1 cellular context compared by ENCODE assay signal in the genomic region with DNA sequence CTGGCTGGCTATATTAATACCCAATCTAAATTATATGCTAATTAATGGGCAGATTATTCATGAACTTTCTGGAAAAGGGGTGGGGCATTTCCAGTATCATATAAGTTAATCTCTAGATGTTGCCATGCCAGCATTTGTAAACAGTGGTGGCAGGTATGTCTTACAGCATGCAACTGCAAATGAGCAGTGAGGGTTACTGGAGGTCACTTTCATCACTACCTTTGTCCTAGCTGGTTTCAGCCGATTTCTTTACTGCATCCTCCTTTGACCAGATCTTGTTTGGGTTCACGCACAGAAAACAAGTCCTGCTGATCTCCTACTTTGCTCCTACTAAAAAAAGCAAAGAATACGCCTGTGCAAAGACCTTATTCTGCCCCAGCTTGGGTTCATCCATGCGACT.
TF ChIP-seq lines count a peak whose summit lies in the region.

No MANE protein-coding gene starts in this region.

TF ChIP-seq in H1, 55 proteins besides CTCF, POLR2A, EP300 and RAD21 (continued from another document):
- TF ChIP-seq JUN (IDR thresholded peaks at IDR 0.05; ENCODE audit: low read depth, low read length) (no peak), TEAD4 (IDR thresholded peaks at IDR 0.05; ENCODE audit: low read depth, low read length) (0 out of 2 replicates have a peak, but pooled peaks have one; percentile 36), SP1 (IDR thresholded peaks at IDR 0.05; ENCODE audit: low read depth, low read length) (peak; percentile 28; the same call in 1 of the 2 replicates), CREB1 (IDR thresholded peaks at IDR 0.05) (no peak), RXRA (IDR thresholded peaks at IDR 0.05; ENCODE audit: insufficient read depth, low read depth, low read length) (peak; percentile 84; the same call in 1 of the 2 replicates)
